7 cellular contexts compared by ENCODE assay signal in the genomic region with DNA sequence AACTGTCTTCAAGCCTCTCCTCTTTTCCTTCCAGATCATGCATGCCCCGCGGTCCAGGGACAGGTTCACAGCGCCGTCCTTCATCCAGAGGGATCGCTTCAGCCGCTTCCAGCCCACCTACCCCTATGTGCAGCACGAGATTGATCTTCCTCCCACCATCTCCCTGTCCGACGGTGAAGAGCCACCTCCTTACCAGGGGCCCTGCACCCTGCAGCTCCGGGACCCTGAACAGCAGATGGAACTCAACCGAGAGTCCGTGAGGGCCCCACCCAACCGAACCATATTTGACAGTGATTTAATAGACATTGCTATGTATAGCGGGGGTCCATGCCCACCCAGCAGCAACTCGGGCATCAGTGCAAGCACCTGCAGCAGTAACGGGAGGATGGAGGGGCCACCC.
"Had no signal": no experiment of that assay in that cellular context is flagged by ENCODE, and none has a peak within 500 bp of the region (broad histone marks: within the 10 kb centered on the region; RNA-seq: fewer than 3 reads in every experiment).

No MANE protein-coding gene starts in this region.

- H3K9me3 Mint-ChIP-seq: GM23338, H9 had no signal

- H2AFZ ChIP-seq: GM23338 had no signal

- FAIRE-seq: H1, H54, HTR-8/SVneo had no signal

- H3K4me2 ChIP-seq: GM23338 had no signal

- ATAC-seq: GM23338 had no signal

- H3K27ac Mint-ChIP-seq: GM23338 had no signal

- DNase-seq: H9, HCEC 1CT, IMR-90 had no signal

- H3K4me3 Mint-ChIP-seq: GM23338, H9 had no signal

- H3K4me3 ChIP-seq: GM23338 had no signal
